Comparison of ENCODE assay signal across 7 cellular contexts in the genomic region with DNA sequence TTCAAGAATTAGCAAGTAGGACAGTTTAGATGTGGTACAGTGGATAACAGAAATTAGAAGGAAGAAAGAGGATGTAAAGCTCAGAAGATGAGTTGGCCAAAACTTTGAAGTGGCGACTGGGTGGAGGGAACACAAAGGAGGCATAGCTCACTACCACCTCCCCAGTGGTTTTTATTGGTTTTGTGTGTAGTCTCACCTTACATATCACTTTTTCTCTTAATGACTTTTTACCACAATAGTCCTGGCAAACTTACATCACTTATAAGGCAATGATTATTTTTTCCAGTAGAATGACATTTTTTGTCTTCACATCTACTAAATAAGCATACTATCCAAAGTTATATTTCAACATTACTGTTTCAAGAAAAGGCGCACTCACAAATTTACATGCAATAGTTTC. TPM values are rescaled to one million over a fixed set of nuclear protein-coding genes. Genes with fewer than 3 reads are reported as not detected.
"Had no signal": no experiment of that assay in that cellular context is flagged by ENCODE, and none has a peak within 500 bp of the region (broad histone marks: within the 10 kb centered on the region; RNA-seq: fewer than 3 reads in every experiment).

No MANE protein-coding gene starts in this region.

- ATAC-seq: GM23338, HepG2, K562 had no signal

- H3K27ac ChIP-seq: HL-60 had no signal

- H3K4me3 Mint-ChIP-seq: GM23338, H9 had no signal

- H3K27ac Mint-ChIP-seq: GM23338, H9 had no signal

- H2AFZ ChIP-seq: GM23338 had no signal

- H3K4me3 ChIP-seq: GM23338, K562 had no signal

- H3K9me3 Mint-ChIP-seq: H9 had no signal

- H3K4me1 Mint-ChIP-seq: GM23338, H9 had no signal

- H3K4me2 ChIP-seq: GM23338 had no signal

- DNase-seq: H9, HCEC 1CT, KG1 had no signal

RNA-seq across cellular contexts. Expression of a gene that starts 49.2 kb away (rescaled TPM):
- total RNA-seq: HepG2 had no signal
- polyA plus RNA-seq: HepG2 had no signal
